28 cellular contexts compared by ENCODE assay signal in the genomic region with DNA sequence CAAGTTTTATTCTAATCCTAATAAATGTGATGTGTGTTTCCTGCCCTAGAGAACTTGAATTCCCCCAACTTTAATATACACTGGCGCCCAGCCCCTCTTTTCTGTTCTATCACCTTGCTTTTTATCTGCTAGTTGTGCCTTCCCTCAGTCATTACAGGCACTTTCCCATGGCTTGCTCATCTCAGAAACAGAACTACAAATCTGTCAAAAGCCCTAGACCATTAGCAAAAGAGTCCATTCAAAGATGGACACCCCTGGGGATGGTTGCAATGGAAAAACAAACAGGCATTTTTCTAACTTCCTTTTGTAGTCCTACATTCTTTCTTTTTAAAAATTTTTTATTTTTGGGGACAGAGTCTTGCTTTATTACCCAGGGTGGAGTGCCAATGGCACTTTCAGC.
"Had no signal": no experiment of that assay in that cellular context is flagged by ENCODE, and none has a peak within 500 bp of the region (broad histone marks: within the 10 kb centered on the region; RNA-seq: fewer than 3 reads in every experiment).

No MANE protein-coding gene starts in this region.

- H3K4me3 Mint-ChIP-seq: stimulated activated effector memory CD8-positive, alpha-beta T cell treated with anti-CD3 and anti-CD28 coated beads, Interleukin-12 subunit alpha, Interleukin-12 subunit beta, amount 100 ng/mL, for 72 hours; stimulated activated memory B cell treated with anti-CD40 and anti-IgM and Interleukin-4, amounts not matched to agents 10 μg/mL and 1 μg/mL and 100 μg/mL, for 72 hours; stimulated activated naive B cell treated with anti-CD40 and anti-IgM and Interleukin-4, amounts not matched to agents 10 μg/mL and 1 μg/mL and 100 μg/mL, for 72 hours; stimulated activated naive CD8-positive, alpha-beta T cell treated with anti-CD3 and anti-CD28 coated beads, Interleukin-15, amount 100 ng/mL, for 72 hours; stimulated activated naive CD8-positive, alpha-beta T cell treated with anti-CD3 and anti-CD28 coated beads, Interleukin-15, Interleukin-2, amounts not matched to agents 100 ng/mL and 50 ng/mL, for 24 hours; type B pancreatic cell had no signal

- H3K4me3 ChIP-seq: stomach, suprapubic skin, testis, thoracic aorta, thyroid gland, tibial artery, tibial nerve, transverse colon, upper lobe of left lung, upper lobe of right lung, uterus, vagina had no signal

- H3K9me3 ChIP-seq: stomach, suprapubic skin, testis, thoracic aorta, thyroid gland, tibial artery, transverse colon, upper lobe of left lung, upper lobe of right lung, uterus, vagina had no signal

- H3K36me3 Mint-ChIP-seq: stimulated activated effector memory CD8-positive, alpha-beta T cell treated with anti-CD3 and anti-CD28 coated beads, Interleukin-12 subunit alpha, Interleukin-12 subunit beta, amount 100 ng/mL, for 72 hours; stimulated activated memory B cell treated with anti-CD40 and anti-IgM and Interleukin-4, amounts not matched to agents 10 μg/mL and 1 μg/mL and 100 μg/mL, for 72 hours; type B pancreatic cell had no signal

- H3K9me3 Mint-ChIP-seq: stimulated activated effector memory CD8-positive, alpha-beta T cell treated with anti-CD3 and anti-CD28 coated beads, Interleukin-12 subunit alpha, Interleukin-12 subunit beta, amount 100 ng/mL, for 72 hours; stimulated activated memory B cell treated with anti-CD40 and anti-IgM and Interleukin-4, amounts not matched to agents 10 μg/mL and 1 μg/mL and 100 μg/mL, for 72 hours; stimulated activated naive CD8-positive, alpha-beta T cell treated with anti-CD3 and anti-CD28 coated beads, Interleukin-15, amount 100 ng/mL, for 72 hours; stimulated activated naive CD8-positive, alpha-beta T cell treated with anti-CD3 and anti-CD28 coated beads, Interleukin-15, Interleukin-2, amounts not matched to agents 100 ng/mL and 50 ng/mL, for 24 hours; type B pancreatic cell had no signal

- H3K27me3 Mint-ChIP-seq: stimulated activated naive CD8-positive, alpha-beta T cell treated with anti-CD3 and anti-CD28 coated beads, Interleukin-15, amount 100 ng/mL, for 72 hours; stimulated activated naive CD8-positive, alpha-beta T cell treated with anti-CD3 and anti-CD28 coated beads, Interleukin-15, Interleukin-2, amounts not matched to agents 100 ng/mL and 50 ng/mL, for 24 hours; type B pancreatic cell had no signal

- H3K27ac ChIP-seq: stomach, suprapubic skin, testis, thoracic aorta, thyroid gland, tibial artery, tibial nerve, transverse colon, upper lobe of left lung, upper lobe of right lung, uterus, vagina had no signal

- H3K36me3 ChIP-seq: stomach, suprapubic skin, thoracic aorta, thyroid gland, tibial artery, tibial nerve, transverse colon, upper lobe of left lung, upper lobe of right lung, uterus, vagina had no signal

- H3K4me1 ChIP-seq: stomach, suprapubic skin, testis, thyroid gland, tibial artery, transverse colon, upper lobe of left lung, upper lobe of right lung, uterus, vagina had no signal

- H3K27me3 ChIP-seq: stomach, suprapubic skin, testis, thyroid gland, tibial artery, tibial nerve, transverse colon, upper lobe of left lung, upper lobe of right lung, uterus, vagina had no signal

- H3K4me1 Mint-ChIP-seq: stimulated activated effector memory CD8-positive, alpha-beta T cell treated with anti-CD3 and anti-CD28 coated beads, Interleukin-12 subunit alpha, Interleukin-12 subunit beta, amount 100 ng/mL, for 72 hours; stimulated activated memory B cell treated with anti-CD40 and anti-IgM and Interleukin-4, amounts not matched to agents 10 μg/mL and 1 μg/mL and 100 μg/mL, for 72 hours; stimulated activated naive B cell treated with anti-CD40 and anti-IgM and Interleukin-4, amounts not matched to agents 10 μg/mL and 1 μg/mL and 100 μg/mL, for 72 hours; stimulated activated naive CD8-positive, alpha-beta T cell treated with anti-CD3 and anti-CD28 coated beads, Interleukin-15, amount 100 ng/mL, for 72 hours had no signal

- ATAC-seq: stimulated activated effector memory CD8-positive, alpha-beta T cell treated with anti-CD3 and anti-CD28 coated beads, Interleukin-12 subunit alpha, Interleukin-12 subunit beta, amount 100 ng/mL, for 72 hours; stimulated activated memory B cell treated with anti-CD40 and anti-IgM and Interleukin-4, amounts not matched to agents 10 μg/mL and 1 μg/mL and 100 μg/mL, for 72 hours; stimulated activated naive B cell treated with anti-CD40 and anti-IgM and Interleukin-4, amounts not matched to agents 10 μg/mL and 1 μg/mL and 100 μg/mL, for 72 hours; stimulated activated naive CD8-positive, alpha-beta T cell treated with anti-CD3 and anti-CD28 coated beads, Interleukin-15, amount 100 ng/mL, for 72 hours; stimulated activated naive CD8-positive, alpha-beta T cell treated with anti-CD3 and anti-CD28 coated beads, Interleukin-15, Interleukin-2, amounts not matched to agents 100 U/mL and 50 U/mL, for 24 hours; upper lobe of right lung had no signal

- DNase-seq: stimulated activated CD4-positive, alpha-beta T cell treated with anti-CD3 and anti-CD28 coated beads, Interleukin-2, amount 100 ng/mL, for 48 hours; stimulated activated CD4-positive, alpha-beta T cell treated with anti-CD3 and anti-CD28 coated beads, Interleukin-4, amount 100 ng/mL, for 1 hour; stimulated activated CD4-positive, alpha-beta T cell treated with anti-CD3 and anti-CD28 coated beads, Interleukin-4, amount 100 ng/mL, for 24 hours; stimulated activated CD4-positive, alpha-beta T cell treated with anti-CD3 and anti-CD28 coated beads, Interleukin-4, amount 100 ng/mL, for 4 hours; stimulated activated CD8-positive, alpha-beta memory T cell treated with anti-CD3 and anti-CD28 coated beads, Interleukin-4, amount 100 ng/mL, for 48 hours; stimulated activated naive B cell treated with anti-CD40 and anti-IgM and Interleukin-4, amounts not matched to agents 10 μg/mL and 1 μg/mL and 100 μg/mL, for 72 hours; stimulated activated naive CD4-positive, alpha-beta T cell; stimulated activated naive CD4-positive, alpha-beta T cell treated with Interleukin-2 at 50 U/mL for 16 hours; stimulated activated naive CD8-positive, alpha-beta T cell treated with anti-CD3 and anti-CD28 coated beads, Interleukin-15, amount 100 ng/mL, for 72 hours; stimulated activated naive CD8-positive, alpha-beta T cell treated with anti-CD3 and anti-CD28 coated beads, Interleukin-15, Interleukin-2, amounts not matched to agents 100 U/mL and 50 U/mL, for 24 hours; stomach; substantia nigra; testis; thyroid gland; tibial artery; transverse colon; trophoblast cell; upper lobe of left lung; upper lobe of right lung; uterus had no signal

- H3K27ac Mint-ChIP-seq: stimulated activated effector memory CD8-positive, alpha-beta T cell treated with anti-CD3 and anti-CD28 coated beads, Interleukin-12 subunit alpha, Interleukin-12 subunit beta, amount 100 ng/mL, for 72 hours; stimulated activated memory B cell treated with anti-CD40 and anti-IgM and Interleukin-4, amounts not matched to agents 10 μg/mL and 1 μg/mL and 100 μg/mL, for 72 hours; stimulated activated naive B cell treated with anti-CD40 and anti-IgM and Interleukin-4, amounts not matched to agents 10 μg/mL and 1 μg/mL and 100 μg/mL, for 72 hours; stimulated activated naive CD8-positive, alpha-beta T cell treated with anti-CD3 and anti-CD28 coated beads, Interleukin-15, amount 100 ng/mL, for 72 hours; stimulated activated naive CD8-positive, alpha-beta T cell treated with anti-CD3 and anti-CD28 coated beads, Interleukin-15, Interleukin-2, amounts not matched to agents 100 ng/mL and 50 ng/mL, for 24 hours; type B pancreatic cell had no signal
